ENCODE assay signal across 8 cellular contexts in genomic region chr20:7980332-7981046, GRCh38. TPM values are rescaled to one million over a fixed set of nuclear protein-coding genes. Genes with fewer than 3 reads are reported as not detected.
DNase-seq lines count a peak whose midpoint lies in the region; ATAC-seq and TF ChIP-seq lines count a peak whose summit lies in the region.

No MANE protein-coding gene starts in this region.

- H3K9me3 ChIP-seq in lower lobe of right lung = no peaks in the 10 kb centered on the region

- H3K4me1 ChIP-seq in lower lobe of right lung = no peaks in the 10 kb centered on the region

- peak; percentile 64 for DNase-seq in AG20443 (ENCODE audit: low spot score)
- DNase-seq in NCI-H82 (lab: John Stamatoyannopoulos, UW) = peak; percentile 73
- DNase-seq in cardiac fibroblast (ENCODE audit: low read depth in 2 of 2) = peak; percentile 62 to 72
- DNase-seq in lower lobe of right lung = no peak
- no peak for DNase-seq in NCI-H774 (lab: John Stamatoyannopoulos, UW)
- DNase-seq in GDM1 (lab: John Stamatoyannopoulos, UW) = no peak

- intact Hi-C loops in lower lobe of right lung (cut with DNase I) = no loop called here

- H3K4me3 ChIP-seq in cardiac fibroblast (replicated peaks in 1 of 2; ENCODE audit: low read depth in 2 of 2, low read length in 2 of 2) (no peak overlapping the region), lower lobe of right lung (no peak overlapping the region)

- TF ChIP-seq CTCF in GM12874 (IDR thresholded peaks at IDR 0.05; ENCODE audit: insufficient read depth, low read depth, low read length) (peak; percentile 58), cardiac fibroblast (IDR thresholded peaks at IDR 0.05; ENCODE audit: low read depth, low read length) (peak; percentile 63), lower lobe of right lung (IDR thresholded peaks at IDR 0.05) (peak; percentile 42)

- ATAC-seq in HG02763 (IDR thresholded peaks at IDR 0.05; ENCODE audit: unreplicated experiment) (peak; percentile 59), lower lobe of right lung (no peak)

- H3K27me3 ChIP-seq in lower lobe of right lung (ENCODE audit: low read depth) = no peaks in the 10 kb centered on the region

- peaks cover 45% of the 10 kb centered on the region for H3K36me3 ChIP-seq in lower lobe of right lung

- no peak overlapping the region for H3K27ac ChIP-seq in lower lobe of right lung

RNA-seq across cellular contexts. Expression of gene TMX4, which starts 39.1 kb away (rescaled TPM):
- 35.7 TPM for total RNA-seq in lower lobe of right lung

RNA-seq across cellular contexts. Expression of gene HAO1, which starts 40.2 kb away (rescaled TPM):
- total RNA-seq in lower lobe of right lung = not detected

Comparison
In these comparisons a context has a peak if more than half of its experiments do, and no peak if none do; other contexts are left out.
1. DNase-seq: peak in AG20443 (single experiment), NCI-H82 (single experiment) and cardiac fibroblast (2 of 2); none in lower lobe of right lung (single experiment), NCI-H774 (single experiment) and GDM1 (single experiment).
2. Peak in every context shown above with its lines, with median percentiles within 50 percentile points of each other: CTCF ChIP-seq.